In genomic region chr2:203809084-203809521, GRCh38 we compare ENCODE assay signal across 14 cellular contexts. TPM values are rescaled to one million over a fixed set of nuclear protein-coding genes. Genes with fewer than 3 reads are reported as not detected.
DNase-seq lines count a peak whose midpoint lies in the region; ATAC-seq and TF ChIP-seq lines count a peak whose summit lies in the region.
"Had no signal": no experiment of that assay in that cellular context is flagged by ENCODE, and none has a peak within 500 bp of the region (broad histone marks: within the 10 kb centered on the region; RNA-seq: fewer than 3 reads in every experiment).

No MANE protein-coding gene starts in this region.

- H3K9me3 Mint-ChIP-seq in activated naive CD8-positive, alpha-beta T cell (ENCODE audit: low read depth) = peaks cover 3% of the 10 kb centered on the region
- peaks cover 4% of the 10 kb centered on the region for H3K9me3 Mint-ChIP-seq in activated naive CD8-positive, alpha-beta T cell treated with anti-CD3 and anti-CD28 coated beads, Interleukin-2, amount 50 U/mL, for 24 hours
- peaks cover 12% of the 10 kb centered on the region for H3K9me3 Mint-ChIP-seq in activated naive CD8-positive, alpha-beta T cell treated with anti-CD3 and anti-CD28 coated beads for 36 hours
- H3K9me3 Mint-ChIP-seq in naive thymus-derived CD8-positive, alpha-beta T cell = peaks cover 0 to 8% (median 0%) of the 10 kb centered on the region in 9 donors

- no peak for TF ChIP-seq POLR2A in transverse colon (IDR thresholded peaks at IDR 0.05)

- in situ Hi-C loops in transverse colon (cut with MboI; ENCODE audit: low pct_ligation_motif_present in 1 of 4, low pct_unique_long_range_greater_than_20kb in 1 of 4, low sequenced_read_pairs in 3 of 4) = loop anchor here in 3 of 4 donors (25.0 kb wide), 3 partner anchors 147 to 572 kb away; partner anchors contain the start of gene CYP20A1 (in 2 of the 3)

- H3K27ac ChIP-seq in transverse colon = no peak overlapping the region

- POLR2A ChIA-PET in naive thymus-derived CD8-positive, alpha-beta T cell (lab: Charles Lee) = interaction anchor here (1.2 kb wide), 1 partner anchor 166 kb away, joined by 3 read pairs; no protein-coding TSS in a partner anchor

- peaks cover 0 to 10% of the 10 kb centered on the region in 2 donors for H3K9me3 ChIP-seq in transverse colon

- no peaks in the 10 kb centered on the region for H3K36me3 Mint-ChIP-seq in activated naive CD8-positive, alpha-beta T cell
- H3K36me3 Mint-ChIP-seq in activated naive CD8-positive, alpha-beta T cell treated with anti-CD3 and anti-CD28 coated beads, Interleukin-2, amount 50 U/mL, for 24 hours (ENCODE audit: low read depth) = peaks cover 10% of the 10 kb centered on the region
- H3K36me3 Mint-ChIP-seq in activated naive CD8-positive, alpha-beta T cell treated with anti-CD3 and anti-CD28 coated beads for 36 hours = peaks cover 23% of the 10 kb centered on the region
- H3K36me3 Mint-ChIP-seq in naive thymus-derived CD8-positive, alpha-beta T cell = peaks cover 0 to 3% (median 0%) of the 10 kb centered on the region in 3 donors

- intact Hi-C loops in transverse colon (cut with DNase I; ENCODE audit: low total_unique reads) = no loop called here

- peak overlapping the region; percentile 29 for H3K27ac Mint-ChIP-seq in activated naive CD8-positive, alpha-beta T cell
- no peak overlapping the region for H3K27ac Mint-ChIP-seq in activated naive CD8-positive, alpha-beta T cell treated with anti-CD3 and anti-CD28 coated beads, Interleukin-2, amount 50 U/mL, for 24 hours
- H3K27ac Mint-ChIP-seq in activated naive CD8-positive, alpha-beta T cell treated with anti-CD3 and anti-CD28 coated beads for 36 hours = peak overlapping the region; percentile 19
- peak overlapping the region in 3 of 10 donors; percentile 8 to 75 (median 31) for H3K27ac Mint-ChIP-seq in naive thymus-derived CD8-positive, alpha-beta T cell

- no peaks in the 10 kb centered on the region for H3K27me3 Mint-ChIP-seq in activated naive CD8-positive, alpha-beta T cell
- H3K27me3 Mint-ChIP-seq in activated naive CD8-positive, alpha-beta T cell treated with anti-CD3 and anti-CD28 coated beads, Interleukin-2, amount 50 U/mL, for 24 hours = no peaks in the 10 kb centered on the region
- no peaks in the 10 kb centered on the region for H3K27me3 Mint-ChIP-seq in activated naive CD8-positive, alpha-beta T cell treated with anti-CD3 and anti-CD28 coated beads for 36 hours
- no peaks in the 10 kb centered on the region for H3K27me3 Mint-ChIP-seq in naive thymus-derived CD8-positive, alpha-beta T cell

- no peak for ATAC-seq in activated naive CD8-positive, alpha-beta T cell treated with anti-CD3 and anti-CD28 coated beads, Interleukin-2, amount 50 U/mL, for 24 hours
- ATAC-seq in naive thymus-derived CD8-positive, alpha-beta T cell = no peak
- no peak for ATAC-seq in HG03565 (IDR thresholded peaks at IDR 0.05; ENCODE audit: unreplicated experiment)
- ATAC-seq: A549, K562 had no signal

- 82 to 85% methylated on average over 2 of the region's 2 CpGs for WGBS in transverse colon (ENCODE audit: low coverage in 1 of 2), 2 donors

- H3K4me1 Mint-ChIP-seq in activated naive CD8-positive, alpha-beta T cell (ENCODE audit: low read depth) = peaks cover 87% of the 10 kb centered on the region
- peaks cover 96% of the 10 kb centered on the region for H3K4me1 Mint-ChIP-seq in activated naive CD8-positive, alpha-beta T cell treated with anti-CD3 and anti-CD28 coated beads, Interleukin-2, amount 50 U/mL, for 24 hours
- peaks cover 79% of the 10 kb centered on the region for H3K4me1 Mint-ChIP-seq in activated naive CD8-positive, alpha-beta T cell treated with anti-CD3 and anti-CD28 coated beads for 36 hours
- H3K4me1 Mint-ChIP-seq in naive thymus-derived CD8-positive, alpha-beta T cell = peaks cover 24 to 68% (median 64%) of the 10 kb centered on the region in 4 donors

- H3K4me1 ChIP-seq in transverse colon = peaks cover 6 to 39% (median 24%) of the 10 kb centered on the region in 4 donors

- TF ChIP-seq CTCF in transverse colon (IDR thresholded peaks at IDR 0.05) = no peak

- no peak overlapping the region for H3K4me3 ChIP-seq in transverse colon
- H3K4me3 ChIP-seq: A549, K562, lung had no signal

- TF ChIP-seq EP300 in transverse colon (IDR thresholded peaks at IDR 0.05; ENCODE audit: low read depth) = no peak

- no peak overlapping the region for H3K4me3 Mint-ChIP-seq in activated naive CD8-positive, alpha-beta T cell
- no peak overlapping the region for H3K4me3 Mint-ChIP-seq in activated naive CD8-positive, alpha-beta T cell treated with anti-CD3 and anti-CD28 coated beads, Interleukin-2, amount 50 U/mL, for 24 hours
- no peak overlapping the region for H3K4me3 Mint-ChIP-seq in activated naive CD8-positive, alpha-beta T cell treated with anti-CD3 and anti-CD28 coated beads for 36 hours
- no peak overlapping the region for H3K4me3 Mint-ChIP-seq in naive thymus-derived CD8-positive, alpha-beta T cell

- H3K36me3 ChIP-seq in transverse colon = no peaks in the 10 kb centered on the region

- DNase-seq in activated naive CD8-positive, alpha-beta T cell treated with anti-CD3 and anti-CD28 coated beads, Interleukin-2, amount 50 U/mL, for 24 hours = no peak
- DNase-seq in activated naive CD8-positive, alpha-beta T cell treated with anti-CD3 and anti-CD28 coated beads for 36 hours = no peak
- DNase-seq in fibroblast of peridontal ligament (ENCODE audit: extremely low read depth) (peak; percentile 77), NCI-H2227 (lab: John Stamatoyannopoulos, UW; ENCODE audit: unreplicated experiment) (no peak), transverse colon (no peak)
- DNase-seq in naive thymus-derived CD8-positive, alpha-beta T cell = no peak
- DNase-seq: anterior cingulate cortex, NCI-H2029 treated with DMSO at 0.1 percent for 48 hours, nucleus accumbens had no signal

- no peaks in the 10 kb centered on the region for H3K27me3 ChIP-seq in transverse colon

RNA-seq across cellular contexts. Expression of gene CTLA4, which starts 58.5 kb away (rescaled TPM):
- 10 to 100 TPM; 45.6 to 50.9 TPM for total RNA-seq in activated naive CD8-positive, alpha-beta T cell treated with anti-CD3 and anti-CD28 coated beads for 36 hours
- 1 to 10 TPM; 1.5 to 1.8 TPM for total RNA-seq in naive thymus-derived CD8-positive, alpha-beta T cell
- polyA plus RNA-seq in naive thymus-derived CD8-positive, alpha-beta T cell = 1 to 10 TPM; 1.8 to 2.9 (median 2.3) TPM
- 1 to 10 TPM in 1 of 4 donors, not detected in 3; 2.5 TPM for total RNA-seq in transverse colon
- polyA plus RNA-seq: A549 had no signal

Comparison
In these comparisons a context has a peak if more than half of its experiments do, and no peak if none do; other contexts are left out.
1. RNA of gene CTLA4, which starts 58.5 kb away (total RNA-seq): 45.6 to 50.9 TPM in activated naive CD8-positive, alpha-beta T cell treated with anti-CD3 and anti-CD28 coated beads for 36 hours; 1.5 to 1.8 TPM in naive thymus-derived CD8-positive, alpha-beta T cell and 2.5 TPM in transverse colon; every median in the first group is over 10 times any median in the second.